In genomic region chr2:27280826-27281225, GRCh38 we compare ENCODE assay signal across 19 cellular contexts. TPM values are rescaled to one million over a fixed set of nuclear protein-coding genes. Genes with fewer than 3 reads are reported as not detected.
"Had no signal": no experiment of that assay in that cellular context is flagged by ENCODE, and none has a peak within 500 bp of the region (broad histone marks: within the 10 kb centered on the region; RNA-seq: fewer than 3 reads in every experiment).

No MANE protein-coding gene starts in this region.

- H3K36me3 ChIP-seq: ovary, thoracic aorta, vagina had no signal

- H3K4me1 ChIP-seq: vagina had no signal

- FAIRE-seq: bronchial epithelial cell, kidney had no signal

- H3K27ac ChIP-seq: ovary, thoracic aorta, vagina had no signal

- H3K4me3 ChIP-seq: ovary, vagina had no signal

- H3K9me3 ChIP-seq: ovary, thoracic aorta, vagina had no signal

- DNase-seq: activated CD4-positive, alpha-beta memory T cell treated with anti-CD3 and anti-CD28 coated beads for 36 hours; activated CD4-positive, alpha-beta T cell treated with anti-CD3 and anti-CD28 coated beads for 48 hours; activated CD4-positive, CD25-positive, alpha-beta regulatory T cell; activated naive CD4-positive, alpha-beta T cell treated with Interleukin-2 at 50 U/mL for 16 hours; activated naive CD8-positive, alpha-beta T cell treated with anti-CD3 and anti-CD28 coated beads, Interleukin-2, amount 10 ng/mL, durations not matched to agents 7 days and 5 days; activated T-cell treated with anti-CD3 and anti-CD28 coated beads, Interleukin-2, amount 50 U/mL, for 48 hours; amniotic stem cell; kidney; natural killer cell; ovary; stimulated activated CD4-positive, alpha-beta T cell treated with anti-CD3 and anti-CD28 coated beads, Interleukin-4, amount 100 ng/mL, for 24 hours; stimulated activated naive CD4-positive, alpha-beta T cell treated with Interleukin-2 at 50 U/mL for 16 hours had no signal

- H3K27me3 ChIP-seq: ovary, vagina had no signal

RNA-seq across cellular contexts. Expression of gene TRIM54, which starts 1.4 kb away (rescaled TPM):
- total RNA-seq: activated CD4-positive, alpha-beta memory T cell treated with anti-CD3 and anti-CD28 coated beads for 36 hours; bronchial epithelial cell; chondrocyte; fibroblast of villous mesenchyme; left lobe of liver had no signal

RNA-seq across cellular contexts. Expression of gene DNAJC5G, which starts 5.6 kb away (rescaled TPM):
- total RNA-seq: activated naive CD8-positive, alpha-beta T cell treated with anti-CD3 and anti-CD28 coated beads, Interleukin-2, amount 10 ng/mL, durations not matched to agents 7 days and 5 days; bronchial epithelial cell; chondrocyte; epithelial cell of proximal tubule; fibroblast of villous mesenchyme; kidney; left lobe of liver; natural killer cell had no signal

RNA-seq across cellular contexts. Expression of gene SLC30A3, which starts 18.0 kb away (rescaled TPM):
- total RNA-seq: bronchial epithelial cell, epithelial cell of proximal tubule, fibroblast of villous mesenchyme, left lobe of liver, natural killer cell had no signal

RNA-seq across cellular contexts. Expression of gene UCN, which starts 27.4 kb away (rescaled TPM):
- total RNA-seq: epithelial cell of proximal tubule had no signal
